ENCODE assay signal across 16 cellular contexts in genomic region chr2:14773696-14774095, GRCh38.
DNase-seq lines count a peak whose midpoint lies in the region; ATAC-seq and TF ChIP-seq lines count a peak whose summit lies in the region.
"Had no signal": no experiment of that assay in that cellular context is flagged by ENCODE, and none has a peak within 500 bp of the region (broad histone marks: within the 10 kb centered on the region; RNA-seq: fewer than 3 reads in every experiment).

No MANE protein-coding gene starts in this region.

- no peak overlapping the region for H3K4me3 ChIP-seq in PC-3 (ENCODE audit: low read length)
- H3K4me3 ChIP-seq in neural cell (ENCODE audit: low read length): no peak overlapping the region
- H3K4me3 ChIP-seq: HAP-1 had no signal

- H3K36me3 ChIP-seq in PC-3 (ENCODE audit: low read depth, low read length) (no peaks in the 10 kb centered on the region), neural cell (ENCODE audit: insufficient read depth, low read length) (no peaks in the 10 kb centered on the region)
- H3K36me3 ChIP-seq: HAP-1 had no signal

- H3K9ac ChIP-seq in PC-3 (ENCODE audit: low read length) (no peak overlapping the region), neural cell (ENCODE audit: low read length) (no peak overlapping the region)

- no TSS peak for BruUV-seq in PC-3 (replicated peaks; lab: Mats Ljungman, UMichigan)

- CTCF ChIA-PET in PC-3 (lab: Charles Lee): no interaction called here

- no peaks in the 10 kb centered on the region for H3K9me3 ChIP-seq in PC-3 (ENCODE audit: low read length)
- H3K9me3 ChIP-seq in neural cell (ENCODE audit: low read length): no peaks in the 10 kb centered on the region
- H3K9me3 ChIP-seq: HAP-1 had no signal

- no peaks in the 10 kb centered on the region for H3K9me2 ChIP-seq in PC-3 (replicated peaks; ENCODE audit: low read length)
- no peaks in the 10 kb centered on the region for H3K9me2 ChIP-seq in neural cell (ENCODE audit: insufficient read depth, low read length)

- H2AFZ ChIP-seq in PC-3 (ENCODE audit: low read length) (no peak overlapping the region), neural cell (ENCODE audit: low read depth, low read length) (no peak overlapping the region)

- no peaks in the 10 kb centered on the region for H3K27me3 ChIP-seq in PC-3 (ENCODE audit: low read length)
- no peaks in the 10 kb centered on the region for H3K27me3 ChIP-seq in neural cell (ENCODE audit: insufficient read depth, low read depth, low read length)

- TF ChIP-seq EP300 in neural cell (conservative IDR thresholded peaks at IDR 0.05; ENCODE audit: poor library complexity, severe bottlenecking): no peak

- TF ChIP-seq RAD21 in neural cell (conservative IDR thresholded peaks at IDR 0.05): no peak

- ATAC-seq in PC-3: no peak
- no peak for ATAC-seq in esophagus mucosa

- DNase-seq in AG08396 (ENCODE audit: low spot score) (peak; percentile 14), PC-3 (peak; percentile 9), fibroblast of gingiva (ENCODE audit: low read depth) (peak; percentile 12), NCI-H1092 (lab: John Stamatoyannopoulos, UW) (no peak), DMS79 treated with DMSO at 0.1 percent for 48 hours (lab: John Stamatoyannopoulos, UW) (no peak), NCI-H2171 treated with DMSO at 0.1 percent for 48 hours (lab: John Stamatoyannopoulos, UW) (no peak)
- DNase-seq: 8988T; C1 segment of cervical spinal cord; Calu3; CD4-positive, alpha-beta T cell; DMS 273 treated with DMSO at 0.1 percent for 48 hours; HFFc6 had no signal

- H3K27ac ChIP-seq in PC-3 (ENCODE audit: low read length) (no peak overlapping the region), neural cell (ENCODE audit: low read length) (peak overlapping the region; percentile 35)
- H3K27ac ChIP-seq: HL-60 had no signal

- POLR2A ChIA-PET in PC-3 (lab: Charles Lee; ENCODE audit: unreplicated experiment): no interaction called here

- H3F3A ChIP-seq in PC-3 (ENCODE audit: low read length, unreplicated experiment) (no peaks in the 10 kb centered on the region), neural cell (ENCODE audit: insufficient read depth, low read length, poor library complexity, severe bottlenecking) (peaks cover 8% of the 10 kb centered on the region)

- no peak overlapping the region for H3K4me2 ChIP-seq in PC-3 (ENCODE audit: low read length)
- no peak overlapping the region for H3K4me2 ChIP-seq in neural cell (ENCODE audit: low read length)

- intact Hi-C loops in PC-3 (cut with micrococcal nuclease): no loop called here

- H3K79me2 ChIP-seq in PC-3 (ENCODE audit: low read length) (no peaks in the 10 kb centered on the region), neural cell (replicated peaks; ENCODE audit: insufficient read depth, low read length) (no peaks in the 10 kb centered on the region)

- H4K20me1 ChIP-seq in PC-3 (ENCODE audit: low read length) (no peaks in the 10 kb centered on the region), neural cell (ENCODE audit: insufficient read depth) (no peaks in the 10 kb centered on the region)

- peaks cover 15% of the 10 kb centered on the region for H3K4me1 ChIP-seq in PC-3 (ENCODE audit: insufficient read depth, low read length)

- no peak for TF ChIP-seq CTCF in PC-3 (conservative IDR thresholded peaks at IDR 0.05; ENCODE audit: low read depth, low read length)
- no peak for TF ChIP-seq CTCF in neural cell (IDR thresholded peaks at IDR 0.05; ENCODE audit: poor library complexity, severe bottlenecking)

TF ChIP-seq in neural cell, 6 proteins besides CTCF, POLR2A, EP300 and RAD21:
- TF ChIP-seq SMC3 (conservative IDR thresholded peaks at IDR 0.05; ENCODE audit: poor library complexity) (no peak), EZH2 (IDR thresholded peaks at IDR 0.05; ENCODE audit: borderline replicate concordance, insufficient read depth, low read length, poor library complexity, severe bottlenecking) (no peak), POLR2AphosphoS5 (IDR thresholded peaks at IDR 0.05) (no peak), REST (IDR thresholded peaks at IDR 0.05; ENCODE audit: borderline replicate concordance) (no peak), MXI1 (conservative IDR thresholded peaks at IDR 0.05; ENCODE audit: poor library complexity, severe bottlenecking) (no peak), TAF1 (IDR thresholded peaks at IDR 0.05; ENCODE audit: low read depth) (no peak)

Comparison
In these comparisons a context has a peak if more than half of its experiments do, and no peak if none do; other contexts are left out.
1. DNase-seq: peak in AG08396 (single experiment), PC-3 (single experiment) and fibroblast of gingiva (single experiment); none in NCI-H1092 (single experiment), DMS79 treated with DMSO at 0.1 percent for 48 hours (single experiment) and NCI-H2171 treated with DMSO at 0.1 percent for 48 hours (single experiment).